In genomic region chr3:51990501-51990971, GRCh38 we compare ENCODE assay signal across 7 cellular contexts. TPM values are rescaled to one million over a fixed set of nuclear protein-coding genes. Genes with fewer than 3 reads are reported as not detected.
A peak's percentile ranks its signal among the peaks of the same experiment; 100 is the strongest.
DNase-seq lines count a peak whose midpoint lies in the region; ATAC-seq, FAIRE-seq and TF ChIP-seq lines count a peak whose summit lies in the region.
"Not testable (repeated sequence)": the region's sequence is repeated elsewhere in the genome, so short reads cannot be mapped to it uniquely, and the experiment has no call there.

No MANE protein-coding gene starts in this region.

- H2BK20ac ChIP-seq in H1 (ENCODE audit: low read length), result not testable (repeated sequence)

- not testable (repeated sequence) for H3K23me2 ChIP-seq in H1 (ENCODE audit: low read depth, low read length)

- intact Hi-C loops in HCT116 (cut with micrococcal nuclease); cardiac septum (cut with DNase I): not testable (repeated sequence)

- CTCF ChIA-PET in HCT116 (lab: Charles Lee), result interaction anchor here (0.8 to 1.3 kb wide), 2 partner anchors 8 to 15 kb away, joined by 3 to 8 read pairs; partner anchors contain the start of genes ABHD14A and ACY1
- CTCF ChIA-PET in H1 (lab: Charles Lee; ENCODE audit: partially characterized antibody), result interaction anchor here (0.9 to 6.2 kb wide), 10 partner anchors 8 to 138 kb away, joined by 3 to 46 read pairs (median 6); partner anchors contain the start of genes ABHD14A, ABHD14B, ACY1 and DUSP7

- H2BK15ac ChIP-seq in H1 (ENCODE audit: low read length), result not testable (repeated sequence)

- H3K4me1 Mint-ChIP-seq in T-helper 17 cell, result not testable (repeated sequence)
- H3K4me1 Mint-ChIP-seq in activated naive CD4-positive, alpha-beta T cell treated with anti-CD3 and anti-CD28 coated beads, Interleukin-2, amount 50 U/mL, for 24 hours, result peaks cover 20% of the 10 kb centered on the region

- not testable (repeated sequence) for H2AFZ ChIP-seq in HCT116 (ENCODE audit: low read depth, low read length, poor library complexity, severe bottlenecking); H1 (ENCODE audit: low read length)

- H3K9me2 ChIP-seq in HCT116 (ENCODE audit: insufficient read depth), result not testable (repeated sequence)

- TF ChIP-seq POLR2A in HCT116 (IDR thresholded peaks at IDR 0.05; ENCODE audit: borderline replicate concordance, extremely low read depth, insufficient read depth, insufficient read length); H1 (IDR thresholded peaks at IDR 0.05; ENCODE audit: control extremely low read depth in 1 of 2, low read depth in 2 of 2, low read length in 2 of 2): not testable (repeated sequence)

- not testable (repeated sequence) for H2BK12ac ChIP-seq in H1 (ENCODE audit: low read depth, low read length)

- H4K5ac ChIP-seq in H1 (ENCODE audit: insufficient read length, low read depth, low read length), result not testable (repeated sequence)

- TF ChIP-seq EP300 in H1 (IDR thresholded peaks at IDR 0.05; ENCODE audit: borderline replicate concordance in 1 of 2, low read depth in 2 of 2, low read length in 2 of 2), result not testable (repeated sequence)

- not testable (repeated sequence) for H3K23ac ChIP-seq in H1 (ENCODE audit: insufficient read length)

- TF ChIP-seq CTCF in HCT116 (IDR thresholded peaks at IDR 0.05 in 2 of 3, conservative IDR thresholded peaks at IDR 0.05 in 1 of 3; ENCODE audit: borderline replicate concordance in 1 of 3, insufficient read depth in 1 of 3, low read depth in 2 of 3, low read length in 2 of 3); H1 (IDR thresholded peaks at IDR 0.05; ENCODE audit: control extremely low read depth in 1 of 3, insufficient read depth in 1 of 3, low read depth in 1 of 3, low read length in 3 of 3): not testable (repeated sequence)

- RAD21 ChIA-PET in HCT116 (lab: Charles Lee; ENCODE audit: low non-redundant PET in 1 of 2, low total read pairs in 2 of 2, uncharacterized antibody in 2 of 2, unreplicated experiment in 2 of 2), result not testable (repeated sequence)

- H3K4me2 ChIP-seq in BLaER1, result peak overlapping the region; percentile 23; the same call in 1 of the 2 replicates
- not testable (repeated sequence) for H3K4me2 ChIP-seq in HCT116 (ENCODE audit: low read length); H1 (ENCODE audit: insufficient read depth in 1 of 2, low read depth in 2 of 2, low read length in 2 of 2)

- not testable (repeated sequence) for H2AK5ac ChIP-seq in H1 (ENCODE audit: low read depth, low read length)

- FAIRE-seq in H1 (lab: Jason Lieb, UNC), result not testable (repeated sequence)

- H3K36me3 ChIP-seq in BLaER1, result peaks cover 60% of the 10 kb centered on the region
- peaks cover 15 to 29% of the 10 kb centered on the region in 2 experiments for H3K36me3 ChIP-seq in HCT116 (ENCODE audit: control insufficient read depth in 1 of 2, insufficient read depth in 2 of 2, low read length in 2 of 2)
- H3K36me3 ChIP-seq in H1 (ENCODE audit: control insufficient read depth in 2 of 4, insufficient read depth in 4 of 4, low read length in 3 of 4), result peaks cover 17 to 39% (median 28%) of the 10 kb centered on the region in 4 experiments

- not testable (repeated sequence) for ATAC-seq in HCT116, T-helper 17 cell

- not testable (repeated sequence) for H4K8ac ChIP-seq in H1 (ENCODE audit: extremely low read depth, insufficient read depth, low read length)

- not testable (repeated sequence) for H3K79me1 ChIP-seq in H1 (ENCODE audit: low read depth, low read length)

- H2BK120ac ChIP-seq in H1 (replicated peaks; ENCODE audit: low read depth, low read length), result not testable (repeated sequence)

- H3K27me3 Mint-ChIP-seq in T-helper 17 cell; activated naive CD4-positive, alpha-beta T cell treated with anti-CD3 and anti-CD28 coated beads, Interleukin-2, amount 50 U/mL, for 24 hours: not testable (repeated sequence)

- H3K27ac ChIP-seq in BLaER1 (0 out of 2 replicates have a peak overlapping the region, but pooled peaks have one; percentile 11), HCT116 (ENCODE audit: low read depth, low read length) (peak overlapping the region; percentile 26; the same call in 1 of the 2 replicates)
- not testable (repeated sequence) for H3K27ac ChIP-seq in H1 (ENCODE audit: low read depth, low read length)

- not testable (repeated sequence) for H3K9me3 ChIP-seq in BLaER1; HCT116 (ENCODE audit: control insufficient read depth in 1 of 2, insufficient read depth in 1 of 2, low read depth in 1 of 2, low read length in 2 of 2); T-helper 17 cell (ENCODE audit: control insufficient read depth, low read length, poor library complexity, severe bottlenecking); H1 (ENCODE audit: insufficient read depth in 2 of 2, low read depth in 1 of 2, low read length in 1 of 2)

- TF ChIP-seq RAD21 in HCT116 (IDR thresholded peaks at IDR 0.05; ENCODE audit: low read depth); H1 (IDR thresholded peaks at IDR 0.05 in 1 of 2, conservative IDR thresholded peaks at IDR 0.05 in 1 of 2; ENCODE audit: low read depth in 2 of 2, low read length in 2 of 2): not testable (repeated sequence)

- H3K9ac ChIP-seq in BLaER1; HCT116 (ENCODE audit: low read length); H1 (replicated peaks in 1 of 4; ENCODE audit: extremely low read depth in 1 of 4, low read depth in 3 of 4, low read length in 3 of 4): not testable (repeated sequence)

- not testable (repeated sequence) for H3K4me3 Mint-ChIP-seq in T-helper 17 cell; activated naive CD4-positive, alpha-beta T cell treated with anti-CD3 and anti-CD28 coated beads, Interleukin-2, amount 50 U/mL, for 24 hours

- H3K27ac Mint-ChIP-seq in T-helper 17 cell, result peak overlapping the region; percentile 32
- H3K27ac Mint-ChIP-seq in activated naive CD4-positive, alpha-beta T cell treated with anti-CD3 and anti-CD28 coated beads, Interleukin-2, amount 50 U/mL, for 24 hours, result peak overlapping the region; percentile 8

- peaks cover 57% of the 10 kb centered on the region for H3K4me1 ChIP-seq in BLaER1
- H3K4me1 ChIP-seq in HCT116 (ENCODE audit: control insufficient read depth in 1 of 2, insufficient read depth in 2 of 2, low read length in 2 of 2), result peaks cover 7 to 42% of the 10 kb centered on the region in 2 experiments
- peaks cover 4 to 17% (median 7%) of the 10 kb centered on the region in 4 experiments; a peak in 5 of 7 replicates for H3K4me1 ChIP-seq in H1 (replicated peaks in 1 of 4; ENCODE audit: control insufficient read depth in 3 of 4, insufficient read depth in 4 of 4, low read length in 3 of 4)

- not testable (repeated sequence) for DNase-seq in HCT116 (ENCODE audit: low read depth, low spot score); T-helper 17 cell
- DNase-seq in H1 (ENCODE audit: low read depth in 1 of 2, low spot score in 2 of 2) (peak in 1 of 2 experiments; percentile 63), cardiac septum (ENCODE audit: low spot score) (peak; percentile 62)
- peak; percentile 47 for DNase-seq in stimulated activated CD4-positive, alpha-beta T cell treated with anti-CD3 and anti-CD28 coated beads, Interleukin-15, amount 100 ng/mL, for 24 hours

- H3K27me3 ChIP-seq in BLaER1; HCT116 (ENCODE audit: insufficient read depth, low read length); H1 (replicated peaks in 1 of 4; ENCODE audit: control insufficient read depth in 3 of 4, extremely low read depth in 1 of 4, insufficient read depth in 3 of 4, low read length in 3 of 4): not testable (repeated sequence)

- peaks cover 73% of the 10 kb centered on the region for H4K20me1 ChIP-seq in BLaER1
- H4K20me1 ChIP-seq in HCT116 (ENCODE audit: insufficient read depth); H1 (replicated peaks in 1 of 2; ENCODE audit: control insufficient read depth in 1 of 2, insufficient read depth in 2 of 2, low read length in 2 of 2): not testable (repeated sequence)

- not testable (repeated sequence) for BruUV-seq in HCT116 (replicated peaks; lab: Mats Ljungman, UMichigan)

- H3K4ac ChIP-seq in H1 (replicated peaks; ENCODE audit: insufficient read length, low read depth, low read length), result not testable (repeated sequence)

- H3K36me3 Mint-ChIP-seq in T-helper 17 cell (ENCODE audit: low read depth), result not testable (repeated sequence)
- H3K36me3 Mint-ChIP-seq in activated naive CD4-positive, alpha-beta T cell treated with anti-CD3 and anti-CD28 coated beads, Interleukin-2, amount 50 U/mL, for 24 hours, result peaks cover 20% of the 10 kb centered on the region

- H2BK5ac ChIP-seq in H1 (ENCODE audit: low read depth, low read length), result not testable (repeated sequence)

- not testable (repeated sequence) for H3K4me3 ChIP-seq in BLaER1; HCT116 (replicated peaks in 1 of 2; ENCODE audit: low read depth in 1 of 2, low read length in 2 of 2); H1 (ENCODE audit: extremely low read depth in 1 of 4, insufficient read depth in 2 of 4, low read depth in 3 of 4, low read length in 4 of 4)

- H3K18ac ChIP-seq in H1 (ENCODE audit: extremely low read depth, low read length), result not testable (repeated sequence)

- POLR2A ChIA-PET in HCT116 (lab: Charles Lee), result interaction anchor here (0.6 to 5.1 kb wide), 9 partner anchors 8 to 424 kb away, joined by 3 to 47 read pairs (median 4); partner anchors contain the start of genes ABHD14B, ACY1, PARP3 and PCBP4
- POLR2A ChIA-PET in H1 (lab: Charles Lee; ENCODE audit: partially characterized antibody), result interaction anchor here (1.0 to 25.9 kb wide), 16 partner anchors 16 to 288 kb away, joined by 3 to 923 read pairs (median 4); partner anchors contain the start of genes ABHD14A, ABHD14B, ACY1 and GPR62

- H3K79me2 ChIP-seq in HCT116 (ENCODE audit: insufficient read depth, low read length) (peaks cover 27% of the 10 kb centered on the region), H1 (ENCODE audit: control insufficient read depth in 1 of 2, insufficient read depth in 2 of 2, low read length in 2 of 2) (peaks cover 0 to 16% of the 10 kb centered on the region in 2 experiments; a peak in 3 of 4 replicates)

- not testable (repeated sequence) for H3K9me3 Mint-ChIP-seq in activated naive CD4-positive, alpha-beta T cell treated with anti-CD3 and anti-CD28 coated beads, Interleukin-2, amount 50 U/mL, for 24 hours

- H3K14ac ChIP-seq in H1 (ENCODE audit: insufficient read length), result not testable (repeated sequence)

- H4K91ac ChIP-seq in H1 (replicated peaks; ENCODE audit: insufficient read length, low read length), result not testable (repeated sequence)

- WGBS in H1 (ENCODE audit: extremely low coverage in 1 of 2, insufficient coverage in 1 of 2, insufficient read length in 1 of 2, insufficient replicate concordance in 2 of 2, low coverage in 1 of 2, low lambda C conversion rate in 2 of 2, missing lambda C conversion rate in 1 of 2), 2 experiments, result 90% methylated on average over 29 of the region's 38 CpGs; no CpG with 5 or more reads in 1 of the 2 experiments

- not testable (repeated sequence) for H3K56ac ChIP-seq in H1 (replicated peaks; ENCODE audit: insufficient read length, low read depth, low read length)

RNA-seq across cellular contexts. Expression of gene RPL29, which starts 5.2 kb away (rescaled TPM):
- total RNA-seq in HCT116 (2021; ENCODE audit: unreplicated experiment) (1,880 TPM), T-helper 17 cell (1,000 to 10,000 TPM; 1,359 to 1,493 TPM), cardiac septum (466 TPM)
- 2,915 and 3,138 TPM in 2 replicates for polyA plus RNA-seq in HCT116 (2012)
- 1,467 and 1,476 TPM in 2 replicates for total RNA-seq in H1 (2021; fragmentation: NEBNext Ultra II Directional; extraction: Animal tissue kit (Norgen Biotek cat#: 25700))
- polyA plus RNA-seq in H1 (2011; rRNA removed), result 2,660 and 3,062 TPM in 2 replicates
- polyA plus RNA-seq in H1 (2011; cell fraction: cytosol; rRNA removed), result 3,021 TPM
- 1,988 TPM for polyA plus RNA-seq in H1 (2011; cell fraction: nucleus; rRNA removed)
- 2,347 to 2,838 TPM (median 2,522 TPM) in 4 replicates for polyA plus RNA-seq in H1 (2012, experiment 1 of 2)
- 3,643 TPM for polyA plus RNA-seq in H1 (2012, experiment 2 of 2)
- 2,053 TPM for polyA plus RNA-seq in H1 (2013, experiment 1 of 2)
- polyA plus RNA-seq in H1 (2013, experiment 2 of 2), result 1,963 TPM
- polyA minus RNA-seq in H1 (2011; rRNA and poly(A)+ RNA removed), result 1,098 and 1,191 TPM in 2 replicates
- polyA minus RNA-seq in H1 (2011; cell fraction: cytosol; rRNA and poly(A)+ RNA removed), result 1,141 TPM
- polyA minus RNA-seq in H1 (2011; cell fraction: nucleus; rRNA and poly(A)+ RNA removed), result 716 TPM

RNA-seq across cellular contexts. Expression of gene ACY1, which starts 7.2 kb away (rescaled TPM):
- total RNA-seq in HCT116 (2021; ENCODE audit: unreplicated experiment) (73.2 TPM), T-helper 17 cell (1 to 10 TPM; 7.1 to 7.6 TPM), cardiac septum (20.3 TPM)
- polyA plus RNA-seq in HCT116 (2012), result 95.9 and 108 TPM in 2 replicates
- total RNA-seq in H1 (2021; fragmentation: NEBNext Ultra II Directional; extraction: Animal tissue kit (Norgen Biotek cat#: 25700)), result 45.5 and 48.3 TPM in 2 replicates
- polyA plus RNA-seq in H1 (2011; rRNA removed), result 113 and 189 TPM in 2 replicates
- 84.0 TPM for polyA plus RNA-seq in H1 (2011; cell fraction: cytosol; rRNA removed)
- polyA plus RNA-seq in H1 (2011; cell fraction: nucleus; rRNA removed), result 135 TPM
- polyA plus RNA-seq in H1 (2012, experiment 1 of 2), result 34.5 to 75.6 TPM (median 65.5 TPM) in 4 replicates
- polyA plus RNA-seq in H1 (2012, experiment 2 of 2), result 75.0 TPM
- 33.1 TPM for polyA plus RNA-seq in H1 (2013, experiment 1 of 2)
- 31.7 TPM for polyA plus RNA-seq in H1 (2013, experiment 2 of 2)
- 58.7 and 82.2 TPM in 2 replicates for polyA minus RNA-seq in H1 (2011; rRNA and poly(A)+ RNA removed)
- polyA minus RNA-seq in H1 (2011; cell fraction: cytosol; rRNA and poly(A)+ RNA removed), result 40.8 TPM
- 47.3 TPM for polyA minus RNA-seq in H1 (2011; cell fraction: nucleus; rRNA and poly(A)+ RNA removed)

RNA-seq across cellular contexts. Expression of gene ABHD14A, which starts 15.7 kb away (rescaled TPM):
- 11.6 TPM for total RNA-seq in HCT116 (2021; ENCODE audit: unreplicated experiment)
- 19.8 and 22.1 TPM in 2 replicates for polyA plus RNA-seq in HCT116 (2012)
- 10 to 100 TPM; 13.9 to 14.6 TPM for total RNA-seq in T-helper 17 cell
- total RNA-seq in H1 (2021; fragmentation: NEBNext Ultra II Directional; extraction: Animal tissue kit (Norgen Biotek cat#: 25700)), result 1.8 and 4.6 TPM in 2 replicates
- 9.8 and 12.4 TPM in 2 replicates for polyA plus RNA-seq in H1 (2011; rRNA removed)
- 8.7 TPM for polyA plus RNA-seq in H1 (2011; cell fraction: cytosol; rRNA removed)
- polyA plus RNA-seq in H1 (2011; cell fraction: nucleus; rRNA removed), result 6.5 TPM
- 2.7 to 5.2 TPM (median 4.4 TPM) in 4 replicates for polyA plus RNA-seq in H1 (2012, experiment 1 of 2)
- 6.5 TPM for polyA plus RNA-seq in H1 (2012, experiment 2 of 2)
- polyA plus RNA-seq in H1 (2013, experiment 1 of 2), result 5.2 TPM
- 5.6 TPM for polyA plus RNA-seq in H1 (2013, experiment 2 of 2)
- 1.7 and 1.9 TPM in 2 replicates for polyA minus RNA-seq in H1 (2011; rRNA and poly(A)+ RNA removed)
- polyA minus RNA-seq in H1 (2011; cell fraction: cytosol; rRNA and poly(A)+ RNA removed), result not detected
- polyA minus RNA-seq in H1 (2011; cell fraction: nucleus; rRNA and poly(A)+ RNA removed), result 1.6 TPM
- 12.5 TPM for total RNA-seq in cardiac septum

RNA-seq across cellular contexts. Expression of gene ABHD14B, which starts 16.7 kb away (rescaled TPM):
- total RNA-seq in HCT116 (2021; ENCODE audit: unreplicated experiment), result 80.9 TPM
- 115 and 123 TPM in 2 replicates for polyA plus RNA-seq in HCT116 (2012)
- total RNA-seq in T-helper 17 cell, result 10 to 100 TPM; 34.8 to 51.1 TPM
- 5.8 and 6.1 TPM in 2 replicates for total RNA-seq in H1 (2021; fragmentation: NEBNext Ultra II Directional; extraction: Animal tissue kit (Norgen Biotek cat#: 25700))
- 18.0 and 20.0 TPM in 2 replicates for polyA plus RNA-seq in H1 (2011; rRNA removed)
- 19.8 TPM for polyA plus RNA-seq in H1 (2011; cell fraction: cytosol; rRNA removed)
- polyA plus RNA-seq in H1 (2011; cell fraction: nucleus; rRNA removed), result 29.6 TPM
- 6.0 to 11.2 TPM (median 9.3 TPM) in 4 replicates for polyA plus RNA-seq in H1 (2012, experiment 1 of 2)
- polyA plus RNA-seq in H1 (2012, experiment 2 of 2), result 8.3 TPM
- 4.5 TPM for polyA plus RNA-seq in H1 (2013, experiment 1 of 2)
- polyA plus RNA-seq in H1 (2013, experiment 2 of 2), result 4.5 TPM
- polyA minus RNA-seq in H1 (2011; rRNA and poly(A)+ RNA removed), result 11.7 and 13.7 TPM in 2 replicates
- polyA minus RNA-seq in H1 (2011; cell fraction: cytosol; rRNA and poly(A)+ RNA removed), result 9.2 TPM
- 12.2 TPM for polyA minus RNA-seq in H1 (2011; cell fraction: nucleus; rRNA and poly(A)+ RNA removed)
- 13.6 TPM for total RNA-seq in cardiac septum

RNA-seq across cellular contexts. Expression of gene PCBP4, which starts 23.3 kb away (rescaled TPM):
- total RNA-seq in HCT116 (2021; ENCODE audit: unreplicated experiment), result 48.8 TPM
- 42.2 and 47.3 TPM in 2 replicates for polyA plus RNA-seq in HCT116 (2012)
- 10 to 100 TPM; 20.2 to 28.7 TPM for total RNA-seq in T-helper 17 cell
- 16.4 and 19.6 TPM in 2 replicates for total RNA-seq in H1 (2021; fragmentation: NEBNext Ultra II Directional; extraction: Animal tissue kit (Norgen Biotek cat#: 25700))
- polyA plus RNA-seq in H1 (2011; rRNA removed), result 34.1 and 51.2 TPM in 2 replicates
- 41.2 TPM for polyA plus RNA-seq in H1 (2011; cell fraction: cytosol; rRNA removed)
- 89.0 TPM for polyA plus RNA-seq in H1 (2011; cell fraction: nucleus; rRNA removed)
- polyA plus RNA-seq in H1 (2012, experiment 1 of 2), result 15.1 to 28.4 TPM (median 24.5 TPM) in 4 replicates
- 20.6 TPM for polyA plus RNA-seq in H1 (2012, experiment 2 of 2)
- polyA plus RNA-seq in H1 (2013, experiment 1 of 2), result 12.3 TPM
- 12.9 TPM for polyA plus RNA-seq in H1 (2013, experiment 2 of 2)
- polyA minus RNA-seq in H1 (2011; rRNA and poly(A)+ RNA removed), result 12.4 and 14.2 TPM in 2 replicates
- polyA minus RNA-seq in H1 (2011; cell fraction: cytosol; rRNA and poly(A)+ RNA removed), result 13.5 TPM
- polyA minus RNA-seq in H1 (2011; cell fraction: nucleus; rRNA and poly(A)+ RNA removed), result 15.1 TPM
- total RNA-seq in cardiac septum, result 91.4 TPM
